Comparison of ENCODE assay signal across 1 cellular context in the genomic region with DNA sequence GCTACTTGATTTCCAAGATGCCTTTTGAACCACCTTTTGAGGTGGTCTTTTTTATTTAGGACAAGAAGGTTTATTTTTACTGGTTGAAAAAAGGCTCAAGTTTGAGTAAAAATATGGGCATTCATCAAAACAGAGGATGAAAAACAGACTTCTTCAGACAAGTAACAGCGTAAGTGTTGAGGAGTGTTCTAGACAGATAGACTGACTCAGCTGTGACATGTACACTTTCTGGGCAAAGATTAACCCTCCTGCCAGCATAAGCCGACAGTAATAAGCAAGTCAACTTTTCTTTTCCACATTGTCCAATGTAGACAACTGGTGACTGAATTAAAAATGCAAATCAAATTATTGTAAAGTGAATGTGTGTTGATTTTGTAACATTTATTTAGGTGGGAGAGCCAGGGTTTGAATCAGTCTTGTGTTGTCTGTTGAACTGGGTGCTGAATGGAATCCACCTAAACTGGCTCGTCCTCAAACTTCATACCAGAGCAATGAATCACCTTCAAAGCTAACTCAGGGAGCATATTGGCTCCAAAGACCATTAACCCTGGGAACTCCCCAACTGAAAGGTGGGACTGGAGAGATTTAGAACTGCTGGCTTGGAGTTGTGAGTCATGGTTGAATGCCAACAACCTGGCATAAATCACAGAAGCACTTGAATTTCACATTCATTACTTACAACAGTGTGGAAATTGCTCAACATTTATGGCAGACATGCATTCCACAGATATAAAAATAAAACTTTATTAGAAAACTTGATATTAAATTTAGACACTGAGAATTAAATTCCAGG.
TF ChIP-seq lines count a peak whose summit lies in the region.

No MANE protein-coding gene starts in this region.

TF ChIP-seq in A549, 52 proteins besides CTCF, POLR2A, EP300 and RAD21 (continued from another document):
- TF ChIP-seq, protein P1, sequence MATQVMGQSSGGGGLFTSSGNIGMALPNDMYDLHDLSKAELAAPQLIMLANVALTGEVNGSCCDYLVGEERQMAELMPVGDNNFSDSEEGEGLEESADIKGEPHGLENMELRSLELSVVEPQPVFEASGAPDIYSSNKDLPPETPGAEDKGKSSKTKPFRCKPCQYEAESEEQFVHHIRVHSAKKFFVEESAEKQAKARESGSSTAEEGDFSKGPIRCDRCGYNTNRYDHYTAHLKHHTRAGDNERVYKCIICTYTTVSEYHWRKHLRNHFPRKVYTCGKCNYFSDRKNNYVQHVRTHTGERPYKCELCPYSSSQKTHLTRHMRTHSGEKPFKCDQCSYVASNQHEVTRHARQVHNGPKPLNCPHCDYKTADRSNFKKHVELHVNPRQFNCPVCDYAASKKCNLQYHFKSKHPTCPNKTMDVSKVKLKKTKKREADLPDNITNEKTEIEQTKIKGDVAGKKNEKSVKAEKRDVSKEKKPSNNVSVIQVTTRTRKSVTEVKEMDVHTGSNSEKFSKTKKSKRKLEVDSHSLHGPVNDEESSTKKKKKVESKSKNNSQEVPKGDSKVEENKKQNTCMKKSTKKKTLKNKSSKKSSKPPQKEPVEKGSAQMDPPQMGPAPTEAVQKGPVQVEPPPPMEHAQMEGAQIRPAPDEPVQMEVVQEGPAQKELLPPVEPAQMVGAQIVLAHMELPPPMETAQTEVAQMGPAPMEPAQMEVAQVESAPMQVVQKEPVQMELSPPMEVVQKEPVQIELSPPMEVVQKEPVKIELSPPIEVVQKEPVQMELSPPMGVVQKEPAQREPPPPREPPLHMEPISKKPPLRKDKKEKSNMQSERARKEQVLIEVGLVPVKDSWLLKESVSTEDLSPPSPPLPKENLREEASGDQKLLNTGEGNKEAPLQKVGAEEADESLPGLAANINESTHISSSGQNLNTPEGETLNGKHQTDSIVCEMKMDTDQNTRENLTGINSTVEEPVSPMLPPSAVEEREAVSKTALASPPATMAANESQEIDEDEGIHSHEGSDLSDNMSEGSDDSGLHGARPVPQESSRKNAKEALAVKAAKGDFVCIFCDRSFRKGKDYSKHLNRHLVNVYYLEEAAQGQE (IDR thresholded peaks at IDR 0.05): no peak
- no peak for TF ChIP-seq ZNF302 (CRISPR knock-in tag; IDR thresholded peaks at IDR 0.05)
- TF ChIP-seq, protein P2, sequence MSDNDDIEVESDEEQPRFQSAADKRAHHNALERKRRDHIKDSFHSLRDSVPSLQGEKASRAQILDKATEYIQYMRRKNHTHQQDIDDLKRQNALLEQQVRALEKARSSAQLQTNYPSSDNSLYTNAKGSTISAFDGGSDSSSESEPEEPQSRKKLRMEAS (IDR thresholded peaks at IDR 0.05): peak; percentile 52; the same call in 1 of the 2 replicates
- TF ChIP-seq ELK1 (IDR thresholded peaks at IDR 0.05; ENCODE audit: low read depth, low read length): no peak
- no peak for TF ChIP-seq POLR2AphosphoS2 (conservative IDR thresholded peaks at IDR 0.05; ENCODE audit: low read length)
- no peak for TF ChIP-seq HDAC2 (IDR thresholded peaks at IDR 0.05)
- TF ChIP-seq NR3C1 (IDR thresholded peaks at IDR 0.05): no peak
- peak; percentile 88 for TF ChIP-seq FOSL2 (IDR thresholded peaks at IDR 0.05)
- peak; percentile 94 for TF ChIP-seq FOSL2 (CRISPR knock-in tag; IDR thresholded peaks at IDR 0.05)
- no peak for TF ChIP-seq HOXB13 (CRISPR knock-in tag; IDR thresholded peaks at IDR 0.05; ENCODE audit: low read depth)
- TF ChIP-seq KDM5A (IDR thresholded peaks at IDR 0.05): no peak
- no peak for TF ChIP-seq HEYL (CRISPR knock-in tag; IDR thresholded peaks at IDR 0.05)
- no peak for TF ChIP-seq USF2 (IDR thresholded peaks at IDR 0.05)
TF ChIP-seq in A549: peak in this region for 12.
